18 cellular contexts compared by ENCODE assay signal in genomic region chr11:108034952-108035351, GRCh38. TPM values are rescaled to one million over a fixed set of nuclear protein-coding genes. Genes with fewer than 3 reads are reported as not detected.
A peak's percentile ranks its signal among the peaks of the same experiment; 100 is the strongest.
DNase-seq lines count a peak whose midpoint lies in the region; FAIRE-seq and TF ChIP-seq lines count a peak whose summit lies in the region.
"Had no signal": no experiment of that assay in that cellular context is flagged by ENCODE, and none has a peak within 500 bp of the region (broad histone marks: within the 10 kb centered on the region; RNA-seq: fewer than 3 reads in every experiment).

No MANE protein-coding gene starts in this region.

- H3K4me1 ChIP-seq in cardiac muscle cell (ENCODE audit: low read depth) (no peaks in the 10 kb centered on the region), right atrium auricular region (no peaks in the 10 kb centered on the region), HEK293 (ENCODE audit: control insufficient read depth, insufficient read depth, low read length) (no peaks in the 10 kb centered on the region), skeletal muscle tissue (ENCODE audit: control insufficient read depth in 3 of 3, insufficient read depth in 3 of 3, low read length in 3 of 3) (peaks cover 15 to 30% (median 22%) of the 10 kb centered on the region in 3 donors)
- H3K4me1 ChIP-seq: BE2C, Caco-2 had no signal

- H3K27ac ChIP-seq in cardiac muscle cell, result peak overlapping the region; percentile 32
- H3K27ac ChIP-seq in right atrium auricular region, result no peak overlapping the region
- H3K27ac ChIP-seq in HEK293 (ENCODE audit: extremely low read depth, low read depth, low read length), result no peak overlapping the region
- H3K27ac ChIP-seq in skeletal muscle tissue (ENCODE audit: low read depth, low read length), result peak overlapping the region; percentile 8
- H3K27ac ChIP-seq in caudate nucleus (ENCODE audit: low read depth, low read length), result no peak overlapping the region

- no peak overlapping the region for H3K4me3 ChIP-seq in cardiac muscle cell
- no peak overlapping the region for H3K4me3 ChIP-seq in right atrium auricular region
- H3K4me3 ChIP-seq in HEK293 (ENCODE audit: low read depth, low read length), result no peak overlapping the region
- H3K4me3 ChIP-seq in skeletal muscle tissue (ENCODE audit: low read length in 3 of 3), result no peak overlapping the region

- FAIRE-seq in GM19239 (lab: Jason Lieb, UNC), result no peak
- FAIRE-seq: D721Med, HTR-8/SVneo had no signal

- H3K4me3 Mint-ChIP-seq in mesothelial cell of epicardium, result no peak overlapping the region
- H3K4me3 Mint-ChIP-seq: CD4-positive, alpha-beta T cell; HFFc6 had no signal

- POLR2A ChIA-PET in HEK293 (lab: Yijun Ruan, JAX), result no interaction called here

- no peak for TF ChIP-seq CTCF in cardiac muscle cell (IDR thresholded peaks at IDR 0.05; ENCODE audit: low read depth, low read length)
- TF ChIP-seq CTCF in right atrium auricular region (IDR thresholded peaks at IDR 0.05), result no peak
- no peak for TF ChIP-seq CTCF in HEK293 (tag by site-specific recombination; IDR thresholded peaks at IDR 0.05)
- no peak for TF ChIP-seq CTCF in mesothelial cell of epicardium (IDR thresholded peaks at IDR 0.05; ENCODE audit: unreplicated experiment)

- no peak overlapping the region for H3K9ac ChIP-seq in skeletal muscle tissue (ENCODE audit: low read depth in 1 of 3, low read length in 3 of 3)

- H3K4me1 Mint-ChIP-seq in mesothelial cell of epicardium, result peaks cover 16% of the 10 kb centered on the region

- no peaks in the 10 kb centered on the region for H3K9me3 ChIP-seq in cardiac muscle cell (ENCODE audit: low read depth)
- H3K9me3 ChIP-seq in right atrium auricular region, result no peaks in the 10 kb centered on the region
- no peaks in the 10 kb centered on the region for H3K9me3 ChIP-seq in HEK293 (ENCODE audit: control insufficient read depth, insufficient read depth, low read depth, low read length)
- no peaks in the 10 kb centered on the region for H3K9me3 ChIP-seq in skeletal muscle tissue (ENCODE audit: control insufficient read depth in 3 of 3, low read length in 3 of 3)
- H3K9me3 ChIP-seq: BE2C, Caco-2 had no signal

- H3K27me3 Mint-ChIP-seq in mesothelial cell of epicardium (ENCODE audit: low read depth), result no peaks in the 10 kb centered on the region
- H3K27me3 Mint-ChIP-seq: CD4-positive, alpha-beta T cell had no signal

- H3K36me3 Mint-ChIP-seq in mesothelial cell of epicardium, result peaks cover 24% of the 10 kb centered on the region

- H3K27me3 ChIP-seq in cardiac muscle cell, result no peaks in the 10 kb centered on the region
- no peaks in the 10 kb centered on the region for H3K27me3 ChIP-seq in right atrium auricular region
- no peaks in the 10 kb centered on the region for H3K27me3 ChIP-seq in skeletal muscle tissue (ENCODE audit: control insufficient read depth in 3 of 3, insufficient read depth in 3 of 3, low read length in 3 of 3)
- H3K27me3 ChIP-seq: BE2C had no signal

- DNase-seq in cardiac muscle cell (ENCODE audit: low read depth in 1 of 2, low spot score in 1 of 2) (no peak), right atrium auricular region (ENCODE audit: low spot score) (no peak), mesothelial cell of epicardium (ENCODE audit: low spot score in 2 of 2, unreplicated experiment in 2 of 2) (no peak), caudate nucleus (lab: John Stamatoyannopoulos, UW) (no peak), GM19239 (ENCODE audit: insufficient read length, low spot score) (no peak)
- DNase-seq: BE2C; C1 segment of cervical spinal cord; Caco-2; CD4-positive, alpha-beta T cell; DMS79; GDM1; HCEC 1CT; HFFc6; KBM-7 had no signal

- H3K36me3 ChIP-seq in cardiac muscle cell (no peaks in the 10 kb centered on the region), right atrium auricular region (peaks cover 21% of the 10 kb centered on the region), HEK293 (ENCODE audit: control insufficient read depth in 2 of 2, insufficient read depth in 1 of 2, low read length in 2 of 2) (peaks cover 0 to 53% of the 10 kb centered on the region in 2 experiments; a peak in 1 of 3 replicates), skeletal muscle tissue (ENCODE audit: control insufficient read depth in 3 of 3, insufficient read depth in 3 of 3, low read length in 3 of 3) (peaks cover 0 to 5% (median 3%) of the 10 kb centered on the region in 3 donors)

- CTCF ChIA-PET in HEK293 (lab: Yijun Ruan, JAX), result interaction anchor here (0.7 kb wide), 1 partner anchor 186 kb away, joined by 3 read pairs; no protein-coding TSS in a partner anchor

- peak overlapping the region; percentile 31 for H3K27ac Mint-ChIP-seq in mesothelial cell of epicardium
- H3K27ac Mint-ChIP-seq: CD4-positive, alpha-beta T cell; HFFc6 had no signal

- H3K9me3 Mint-ChIP-seq in mesothelial cell of epicardium, result peaks cover 5% of the 10 kb centered on the region
- H3K9me3 Mint-ChIP-seq: HFFc6 had no signal

TF ChIP-seq in HEK293, 187 proteins besides CTCF, POLR2A, EP300 and RAD21:
- no peak for TF ChIP-seq ZNF624 (tag by site-specific recombination; IDR thresholded peaks at IDR 0.05)
- peak; percentile 90 for TF ChIP-seq PRDM10 (tag by site-specific recombination; IDR thresholded peaks at IDR 0.05)

RNA-seq across cellular contexts. Expression of gene CUL5, which starts 26.3 kb away (rescaled TPM):
- 29.1 and 58.1 TPM in 2 replicates for total RNA-seq in cardiac muscle cell
- polyA plus RNA-seq in cardiac muscle cell, result 32.5 and 44.9 TPM in 2 replicates
- total RNA-seq in right atrium auricular region, result 10 to 100 TPM; 19.2 to 26.4 TPM
- 51.7 to 52.6 TPM (median 51.8 TPM) in 3 replicates for total RNA-seq in mesothelial cell of epicardium
- total RNA-seq in skeletal muscle tissue, result 36.0 TPM

Comparison
In these comparisons a context has a peak if more than half of its experiments do, and no peak if none do; other contexts are left out.
1. H3K27ac ChIP-seq: peak in cardiac muscle cell (single experiment) and skeletal muscle tissue (single experiment); none in right atrium auricular region (0 of 2), HEK293 (single experiment) and caudate nucleus (single experiment).